ENCODE assay signal across 31 cellular contexts in genomic region chr1:20362856-20363255, GRCh38.
"Had no signal": no experiment of that assay in that cellular context is flagged by ENCODE, and none has a peak within 500 bp of the region (broad histone marks: within the 10 kb centered on the region; RNA-seq: fewer than 3 reads in every experiment).

No MANE protein-coding gene starts in this region.

- H3K27ac Mint-ChIP-seq: activated CD4-positive, alpha-beta memory T cell treated with anti-CD3 and anti-CD28 coated beads for 36 hours; activated CD4-positive, alpha-beta T cell treated with anti-CD3 and anti-CD28 coated beads for 36 hours; activated CD4-positive, alpha-beta T cell treated with anti-CD3 and anti-CD28 coated beads, Interleukin-2, amount 10 ng/mL, durations not matched to agents 24 days and 14 days; activated CD8-positive, alpha-beta memory T cell treated with anti-CD3 and anti-CD28 coated beads, Interleukin-2, amount 10 ng/mL, durations not matched to agents 7 days and 5 days; activated CD8-positive, alpha-beta T cell treated with anti-CD3 and anti-CD28 coated beads, Interleukin-2, amount 10 ng/mL, durations not matched to agents 7 days and 5 days; activated naive CD8-positive, alpha-beta T cell; activated T-helper 1 cell treated with anti-CD3 and anti-CD28 coated beads, Interleukin-12 subunit alpha, Interleukin-12 subunit beta, Interleukin-2, Interleukin-4 antibody, amounts not matched to agents 30 ng/mL and 10 ng/mL and 1 ng/mL, durations not matched to agents 14 hours and 24 hours and 36 hours; activated T-helper 2 cell treated with anti-CD3 and anti-CD28 coated beads, Interferon-gamma antibody, Interleukin-2, Interleukin-4, amounts not matched to agents 10 μg/mL and 5 μg/mL and 100 μg/mL, durations not matched to agents 14 hours and 24 hours and 36 hours; effector memory CD8-positive, alpha-beta T cell had no signal

- H3K36me3 Mint-ChIP-seq: activated CD4-positive, alpha-beta memory T cell treated with anti-CD3 and anti-CD28 coated beads for 36 hours; activated CD8-positive, alpha-beta memory T cell treated with anti-CD3 and anti-CD28 coated beads, Interleukin-2, amount 10 ng/mL, durations not matched to agents 7 days and 5 days; activated naive CD8-positive, alpha-beta T cell had no signal

- DNase-seq: activated CD4-positive, alpha-beta memory T cell treated with anti-CD3 and anti-CD28 coated beads for 36 hours; activated CD4-positive, alpha-beta T cell treated with anti-CD3 and anti-CD28 coated beads for 36 hours; activated CD4-positive, alpha-beta T cell treated with anti-CD3 and anti-CD28 coated beads, Interleukin-2, amount 10 ng/mL, durations not matched to agents 24 days and 14 days; activated CD4-positive, CD25-positive, alpha-beta regulatory T cell; activated CD4-positive, CD25-positive, alpha-beta regulatory T cell treated with anti-CD3 and anti-CD28 coated beads, Interleukin-2, amount 50 U/mL, for 72 hours; activated CD8-positive, alpha-beta memory T cell treated with anti-CD3 and anti-CD28 coated beads, Interleukin-2, amount 10 ng/mL, durations not matched to agents 7 days and 5 days; activated CD8-positive, alpha-beta memory T cell treated with anti-CD3 and anti-CD28 coated beads, Interleukin-2, amount 50 U/mL, for 4 hours; activated CD8-positive, alpha-beta T cell treated with anti-CD3 and anti-CD28 coated beads, Interleukin-2, amount 10 ng/mL, durations not matched to agents 7 days and 5 days; activated gamma-delta T cell treated with Interleukin-2 at 50 U/mL for 16 hours; activated naive CD4-positive, alpha-beta T cell treated with anti-CD3 and anti-CD28 coated beads, Interleukin-2, amount 50 U/mL, for 16 hours; activated naive CD4-positive, alpha-beta T cell treated with Interleukin-2 at 50 U/mL for 16 hours; activated T-cell treated with anti-CD3 and anti-CD28 coated beads, Interleukin-2, amount 50 U/mL, for 1 hour; activated T-cell treated with anti-CD3 and anti-CD28 coated beads, Interleukin-2, amount 50 U/mL, for 48 hours; amniotic stem cell; anterior cingulate cortex; brain microvascular endothelial cell; cortex of kidney; dermis blood vessel endothelial cell; effector CD4-positive, alpha-beta T cell; effector memory CD8-positive, alpha-beta T cell; erythroblast; T-helper 2 cell; WERI-Rb-1 had no signal

- H3K27ac ChIP-seq: brain microvascular endothelial cell, esophagus muscularis mucosa, foreskin keratinocyte, gastroesophageal sphincter, WERI-Rb-1 had no signal

- H3K36me3 ChIP-seq: brain microvascular endothelial cell, esophagus muscularis mucosa, gastroesophageal sphincter, WERI-Rb-1 had no signal

- H3K9me3 ChIP-seq: gastroesophageal sphincter had no signal

- ATAC-seq: activated CD4-positive, alpha-beta T cell treated with anti-CD3 and anti-CD28 coated beads for 36 hours; activated CD8-positive, alpha-beta memory T cell treated with anti-CD3 and anti-CD28 coated beads, Interleukin-2, amount 10 ng/mL, durations not matched to agents 7 days and 5 days; activated CD8-positive, alpha-beta T cell treated with anti-CD3 and anti-CD28 coated beads, Interleukin-2, amount 10 ng/mL, durations not matched to agents 7 days and 5 days; effector memory CD8-positive, alpha-beta T cell; foreskin keratinocyte; gastroesophageal sphincter had no signal

- H3K4me1 ChIP-seq: foreskin keratinocyte had no signal

- H3K4me3 Mint-ChIP-seq: activated CD4-positive, alpha-beta memory T cell treated with anti-CD3 and anti-CD28 coated beads for 36 hours; activated CD4-positive, alpha-beta T cell treated with anti-CD3 and anti-CD28 coated beads for 36 hours; activated CD4-positive, alpha-beta T cell treated with anti-CD3 and anti-CD28 coated beads, Interleukin-2, amount 10 ng/mL, durations not matched to agents 24 days and 14 days; activated CD8-positive, alpha-beta memory T cell treated with anti-CD3 and anti-CD28 coated beads, Interleukin-2, amount 10 ng/mL, durations not matched to agents 7 days and 5 days; activated CD8-positive, alpha-beta T cell treated with anti-CD3 and anti-CD28 coated beads, Interleukin-2, amount 10 ng/mL, durations not matched to agents 7 days and 5 days; activated naive CD8-positive, alpha-beta T cell; activated T-helper 1 cell treated with anti-CD3 and anti-CD28 coated beads, Interleukin-12 subunit alpha, Interleukin-12 subunit beta, Interleukin-2, Interleukin-4 antibody, amounts not matched to agents 30 ng/mL and 10 ng/mL and 1 ng/mL, durations not matched to agents 14 hours and 24 hours and 36 hours; central memory CD8-positive, alpha-beta T cell; effector memory CD8-positive, alpha-beta T cell had no signal

- H3K9me3 Mint-ChIP-seq: activated CD4-positive, alpha-beta memory T cell treated with anti-CD3 and anti-CD28 coated beads for 36 hours; activated CD4-positive, alpha-beta T cell treated with anti-CD3 and anti-CD28 coated beads, Interleukin-2, amount 10 ng/mL, durations not matched to agents 24 days and 14 days; activated T-helper 1 cell treated with anti-CD3 and anti-CD28 coated beads, Interleukin-12 subunit alpha, Interleukin-12 subunit beta, Interleukin-2, Interleukin-4 antibody, amounts not matched to agents 30 ng/mL and 10 ng/mL and 1 ng/mL, durations not matched to agents 14 hours and 24 hours and 36 hours; activated T-helper 2 cell treated with anti-CD3 and anti-CD28 coated beads, Interferon-gamma antibody, Interleukin-2, Interleukin-4, amounts not matched to agents 10 μg/mL and 5 μg/mL and 100 μg/mL, durations not matched to agents 14 hours and 24 hours and 36 hours; central memory CD8-positive, alpha-beta T cell; effector memory CD8-positive, alpha-beta T cell had no signal

- FAIRE-seq: astrocyte had no signal

- H3K4me3 ChIP-seq: esophagus muscularis mucosa, gastroesophageal sphincter had no signal
